2 cellular contexts compared by ENCODE assay signal in the genomic region with DNA sequence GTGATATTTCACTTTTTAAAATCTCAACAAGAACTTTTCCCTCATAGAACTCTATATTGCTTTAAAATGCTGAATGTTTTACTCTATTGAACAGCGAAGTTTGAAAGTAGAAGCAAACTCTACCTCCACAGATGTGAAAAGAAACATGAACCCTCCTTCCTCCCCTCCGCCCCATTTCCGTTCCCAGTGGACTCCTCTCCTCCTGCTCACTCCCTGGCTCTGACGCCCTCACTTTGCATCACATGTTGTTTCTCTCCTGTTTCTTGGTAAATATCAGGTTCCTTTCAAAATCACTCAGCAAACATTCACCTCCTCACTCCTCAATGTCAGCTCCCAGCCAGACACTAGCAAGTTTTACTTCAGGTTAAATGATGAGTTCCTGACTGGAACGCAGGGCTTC.
TF ChIP-seq lines count a peak whose summit lies in the region.

No MANE protein-coding gene starts in this region.

TF ChIP-seq in A549, 52 proteins besides CTCF, POLR2A, EP300 and RAD21 (continued from another document):
- TF ChIP-seq, protein P1, sequence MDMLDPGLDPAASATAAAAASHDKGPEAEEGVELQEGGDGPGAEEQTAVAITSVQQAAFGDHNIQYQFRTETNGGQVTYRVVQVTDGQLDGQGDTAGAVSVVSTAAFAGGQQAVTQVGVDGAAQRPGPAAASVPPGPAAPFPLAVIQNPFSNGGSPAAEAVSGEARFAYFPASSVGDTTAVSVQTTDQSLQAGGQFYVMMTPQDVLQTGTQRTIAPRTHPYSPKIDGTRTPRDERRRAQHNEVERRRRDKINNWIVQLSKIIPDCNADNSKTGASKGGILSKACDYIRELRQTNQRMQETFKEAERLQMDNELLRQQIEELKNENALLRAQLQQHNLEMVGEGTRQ (IDR thresholded peaks at IDR 0.05) = no peak
- TF ChIP-seq TP53 (CRISPR knock-in tag; IDR thresholded peaks at IDR 0.05) (no peak), EHF (CRISPR knock-in tag; IDR thresholded peaks at IDR 0.05) (no peak), BCL3 (IDR thresholded peaks at IDR 0.05) (no peak), KDM1A (IDR thresholded peaks at IDR 0.05; ENCODE audit: low read depth) (no peak), MYC (IDR thresholded peaks at IDR 0.05; ENCODE audit: borderline replicate concordance, low read length) (no peak), HDAC2 (IDR thresholded peaks at IDR 0.05) (no peak), TFCP2L1 (CRISPR knock-in tag; IDR thresholded peaks at IDR 0.05) (no peak), FOXS1 (CRISPR knock-in tag; IDR thresholded peaks at IDR 0.05) (no peak), FOSB (CRISPR knock-in tag; IDR thresholded peaks at IDR 0.05) (no peak), HES2 (IDR thresholded peaks at IDR 0.05) (no peak), MAX (IDR thresholded peaks at IDR 0.05) (no peak)
- TF ChIP-seq, protein P2, sequence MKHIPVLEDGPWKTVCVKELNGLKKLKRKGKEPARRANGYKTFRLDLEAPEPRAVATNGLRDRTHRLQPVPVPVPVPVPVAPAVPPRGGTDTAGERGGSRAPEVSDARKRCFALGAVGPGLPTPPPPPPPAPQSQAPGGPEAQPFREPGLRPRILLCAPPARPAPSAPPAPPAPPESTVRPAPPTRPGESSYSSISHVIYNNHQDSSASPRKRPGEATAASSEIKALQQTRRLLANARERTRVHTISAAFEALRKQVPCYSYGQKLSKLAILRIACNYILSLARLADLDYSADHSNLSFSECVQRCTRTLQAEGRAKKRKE (CRISPR knock-in tag; IDR thresholded peaks at IDR 0.05; ENCODE audit: low read depth) = no peak

TF ChIP-seq in H1, 55 proteins besides CTCF, POLR2A, EP300 and RAD21 (continued from another document):
- TF ChIP-seq SP2 (IDR thresholded peaks at IDR 0.05; ENCODE audit: low read length) (no peak), CHD2 (IDR thresholded peaks at IDR 0.05; ENCODE audit: low read length) (no peak), SP4 (IDR thresholded peaks at IDR 0.05; ENCODE audit: low read length) (no peak), RNF2 (IDR thresholded peaks at IDR 0.05; ENCODE audit: borderline replicate concordance, low read depth, low read length, missing control alignments, poor library complexity, severe bottlenecking) (no peak), SP1 (IDR thresholded peaks at IDR 0.05; ENCODE audit: low read depth, low read length) (no peak), POU5F1 (IDR thresholded peaks at IDR 0.05; ENCODE audit: low read depth, low read length) (no peak), MAFK (IDR thresholded peaks at IDR 0.05; ENCODE audit: low read depth, low read length) (no peak), SAP30 (IDR thresholded peaks at IDR 0.05; ENCODE audit: insufficient read depth, insufficient replicate concordance, low read length) (no peak), CTBP2 (IDR thresholded peaks at IDR 0.05; ENCODE audit: borderline replicate concordance, insufficient read depth, insufficient read length, low read length) (no peak)
TF ChIP-seq in H1: peak in this region for 0.
